ENCODE assay signal across 8 cellular contexts in the genomic region with DNA sequence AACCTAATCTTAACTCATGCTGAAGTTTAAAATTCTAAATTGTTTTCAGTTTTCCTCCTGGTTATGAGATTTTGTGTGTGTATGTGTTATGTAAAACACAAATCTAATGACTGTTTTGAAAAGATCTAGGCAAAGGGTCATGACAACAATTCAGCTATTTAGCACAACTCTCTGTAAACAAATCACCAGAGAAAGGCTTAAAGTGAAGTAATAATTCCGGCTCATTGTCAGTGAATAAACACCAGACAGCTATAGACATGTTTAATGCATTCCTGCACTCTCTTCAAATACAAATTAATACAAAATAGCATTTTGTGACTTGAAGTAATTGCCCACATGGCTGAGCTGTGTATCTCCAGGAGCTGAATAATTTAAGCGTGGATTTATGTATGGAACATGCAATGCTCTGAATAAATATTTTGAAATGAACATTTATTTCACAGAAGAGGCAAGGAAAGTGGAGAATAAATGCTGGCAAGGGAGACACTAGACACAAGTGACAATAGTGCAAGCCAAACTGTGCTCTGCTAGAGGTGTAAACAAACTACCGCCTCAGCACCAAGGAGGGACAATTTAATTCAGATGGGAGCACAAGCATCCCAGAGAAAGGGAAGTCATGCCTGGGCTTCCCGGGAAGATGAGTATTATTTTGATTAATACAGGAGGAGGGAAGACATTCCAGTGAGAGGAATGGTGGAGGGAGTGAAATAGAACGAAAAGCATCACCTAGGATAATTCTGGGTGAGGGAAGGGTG.
DNase-seq lines count a peak whose midpoint lies in the region; ATAC-seq and TF ChIP-seq lines count a peak whose summit lies in the region.

No MANE protein-coding gene starts in this region.

- no peak for TF ChIP-seq CTCF in suprapubic skin (IDR thresholded peaks at IDR 0.05)

- no peak for TF ChIP-seq EP300 in suprapubic skin (IDR thresholded peaks at IDR 0.05)

- intact Hi-C loops in left colon (cut with DNase I, micrococcal nuclease): no loop called here

- no peaks in the 10 kb centered on the region for H3K27me3 ChIP-seq in suprapubic skin
- no peaks in the 10 kb centered on the region for H3K27me3 ChIP-seq in effector memory CD4-positive, alpha-beta T cell (replicated peaks; ENCODE audit: control insufficient read depth, insufficient read depth, low read length, poor library complexity, severe bottlenecking)

- 37% methylated on average over 5 of the region's 5 CpGs for WGBS in suprapubic skin

- no peaks in the 10 kb centered on the region for H3K36me3 ChIP-seq in suprapubic skin
- no peaks in the 10 kb centered on the region for H3K36me3 ChIP-seq in effector memory CD4-positive, alpha-beta T cell (ENCODE audit: control insufficient read depth, insufficient read depth, low read length)

- H3K4me1 ChIP-seq in suprapubic skin: peaks cover 22% of the 10 kb centered on the region
- H3K4me1 ChIP-seq in effector memory CD4-positive, alpha-beta T cell (ENCODE audit: control insufficient read depth, insufficient read depth, low read length, poor library complexity, severe bottlenecking): no peaks in the 10 kb centered on the region

- peak; percentile 4 for DNase-seq in NCI-H748 (lab: John Stamatoyannopoulos, UW; ENCODE audit: unreplicated experiment)
- no peak for DNase-seq in NCI-H748 treated with DMSO at 0.1 percent for 48 hours (lab: John Stamatoyannopoulos, UW)
- no peak for DNase-seq in left colon
- no peak for DNase-seq in suprapubic skin (ENCODE audit: low spot score in 2 of 2)
- DNase-seq in effector memory CD4-positive, alpha-beta T cell: no peak
- DNase-seq in stimulated activated CD4-positive, alpha-beta T cell treated with anti-CD3 and anti-CD28 coated beads, Interleukin-4, amount 100 ng/mL, for 4 hours: no peak
- DNase-seq in Kasumi-1 (lab: John Stamatoyannopoulos, UW): no peak

- no peak for TF ChIP-seq POLR2A in suprapubic skin (IDR thresholded peaks at IDR 0.05)

- H3K9me3 ChIP-seq in suprapubic skin: peaks cover 7% of the 10 kb centered on the region
- peaks cover 8% of the 10 kb centered on the region for H3K9me3 ChIP-seq in effector memory CD4-positive, alpha-beta T cell (ENCODE audit: control insufficient read depth, low read length)

- H3K4me3 ChIP-seq in suprapubic skin: peak overlapping the region; percentile 30
- H3K4me3 ChIP-seq in effector memory CD4-positive, alpha-beta T cell (ENCODE audit: insufficient read depth, low read depth, low read length, poor library complexity, severe bottlenecking): no peak overlapping the region

- peak; percentile 13 for ATAC-seq in left colon

- H3K27ac ChIP-seq in angular gyrus (ENCODE audit: low read depth, low read length) (peak overlapping the region; percentile 100), suprapubic skin (peak overlapping the region; percentile 87)
- H3K27ac ChIP-seq in effector memory CD4-positive, alpha-beta T cell (ENCODE audit: insufficient read depth, low read length, poor library complexity, severe bottlenecking): no peak overlapping the region
